Comparison of ENCODE assay signal across 19 cellular contexts in genomic region chr5:34927785-34928184, GRCh38. TPM values are rescaled to one million over a fixed set of nuclear protein-coding genes. Genes with fewer than 3 reads are reported as not detected.
A peak's percentile ranks its signal among the peaks of the same experiment; 100 is the strongest.
DNase-seq lines count a peak whose midpoint lies in the region; ATAC-seq and TF ChIP-seq lines count a peak whose summit lies in the region.
"Had no signal": no experiment of that assay in that cellular context is flagged by ENCODE, and none has a peak within 500 bp of the region (broad histone marks: within the 10 kb centered on the region; RNA-seq: fewer than 3 reads in every experiment).

No MANE protein-coding gene starts in this region.

- peak overlapping the region in 6 of 11 experiments; percentile 67 to 86 (median 75); a peak in 7 of 22 replicates for H3K4me2 ChIP-seq in BLaER1 treated with 17β-estradiol and CSF1 and Interleukin-3, amounts not matched to agents 10 nM and 100 nM

- H3K27me3 Mint-ChIP-seq in T-cell: no peaks in the 10 kb centered on the region
- H3K27me3 Mint-ChIP-seq in glutamatergic neuron (ENCODE audit: unreplicated experiment): peaks cover 6% of the 10 kb centered on the region
- H3K27me3 Mint-ChIP-seq: CD4-positive, alpha-beta memory T cell; IgD-negative memory B cell had no signal

- no peak overlapping the region for H3K9ac ChIP-seq in BLaER1 treated with 17β-estradiol and CSF1 and Interleukin-3, amounts not matched to agents 10 nM and 100 nM

- H3K4me3 ChIP-seq in BLaER1 treated with 17β-estradiol and CSF1 and Interleukin-3, amounts not matched to agents 10 nM and 100 nM: no peak overlapping the region
- no peak overlapping the region for H3K4me3 ChIP-seq in HEK293 (ENCODE audit: low read depth, low read length)
- H3K4me3 ChIP-seq: SJSA1 had no signal

- POLR2A ChIA-PET in HEK293 (lab: Yijun Ruan, JAX): interaction anchor here (3.8 kb wide), 1 partner anchor 11 kb away, joined by 152 read pairs; the partner anchor contains the start of genes BRIX1 and RAD1
- POLR2A ChIA-PET in T-cell (lab: Charles Lee): interaction anchor here (0.6 to 3.3 kb wide), 2 partner anchors 11 to 25 kb away, joined by 3 to 78 read pairs; partner anchors contain the start of genes BRIX1 (in 1 of the 2) and RAD1 (in 1 of the 2)

- H3K27ac ChIP-seq in BLaER1 treated with 17β-estradiol and CSF1 and Interleukin-3, amounts not matched to agents 10 nM and 100 nM: no peak overlapping the region
- no peak overlapping the region for H3K27ac ChIP-seq in HEK293 (ENCODE audit: extremely low read depth, low read depth, low read length)
- H3K27ac ChIP-seq: SJSA1 had no signal

- no peak for TF ChIP-seq CTCF in HEK293 (tag by site-specific recombination; IDR thresholded peaks at IDR 0.05)
- no peak for TF ChIP-seq CTCF in glutamatergic neuron (IDR thresholded peaks at IDR 0.05; ENCODE audit: partially characterized antibody, unreplicated experiment)

- no peak overlapping the region for H3K27ac Mint-ChIP-seq in T-cell
- H3K27ac Mint-ChIP-seq in glutamatergic neuron (ENCODE audit: unreplicated experiment): peak overlapping the region; percentile 88

- H3K36me3 Mint-ChIP-seq in T-cell (peaks cover 16% of the 10 kb centered on the region), glutamatergic neuron (ENCODE audit: unreplicated experiment) (no peaks in the 10 kb centered on the region)

- H3K9me3 Mint-ChIP-seq in T-cell: no peaks in the 10 kb centered on the region
- peaks cover 10% of the 10 kb centered on the region for H3K9me3 Mint-ChIP-seq in glutamatergic neuron (ENCODE audit: unreplicated experiment)
- H3K9me3 Mint-ChIP-seq: CD4-positive, alpha-beta memory T cell; IgD-negative memory B cell had no signal

- H3K27me3 ChIP-seq in BLaER1 treated with 17β-estradiol and CSF1 and Interleukin-3, amounts not matched to agents 10 nM and 100 nM: no peaks in the 10 kb centered on the region
- H3K27me3 ChIP-seq: BE2C, SJSA1 had no signal

- H3K4me1 ChIP-seq in BLaER1 treated with 17β-estradiol and CSF1 and Interleukin-3, amounts not matched to agents 10 nM and 100 nM: peaks cover 24 to 43% (median 35%) of the 10 kb centered on the region in 10 experiments; a peak in 19 of 20 replicates
- H3K4me1 ChIP-seq in HEK293 (ENCODE audit: control insufficient read depth, insufficient read depth, low read length): peaks cover 19% of the 10 kb centered on the region
- H3K4me1 ChIP-seq: BE2C had no signal

- H3K4me1 Mint-ChIP-seq in T-cell: peaks cover 19 to 39% (median 36%) of the 10 kb centered on the region in 3 donors
- peaks cover 11% of the 10 kb centered on the region for H3K4me1 Mint-ChIP-seq in glutamatergic neuron (ENCODE audit: low read depth, unreplicated experiment)

- CTCF ChIA-PET in HEK293 (lab: Yijun Ruan, JAX): no interaction called here
- CTCF ChIA-PET in T-cell (lab: Charles Lee): interaction anchor here in 1 of 2 donors (2.9 kb wide), 1 partner anchor 12 kb away, joined by 19 read pairs; the partner anchor contains the start of genes BRIX1 and RAD1

- ATAC-seq in T-cell (replicated peaks in 1 of 4): no peak
- no peak for ATAC-seq in GM19455 (IDR thresholded peaks at IDR 0.05; ENCODE audit: unreplicated experiment)
- no peak for ATAC-seq in GM18909 (IDR thresholded peaks at IDR 0.05; ENCODE audit: poor library complexity, unreplicated experiment)

- DNase-seq in T-cell (no peak), glutamatergic neuron (no peak), NCI-H526 (lab: John Stamatoyannopoulos, UW) (no peak), DMS153 (lab: John Stamatoyannopoulos, UW) (no peak)
- DNase-seq: BE2C; Calu3; CD4-positive, alpha-beta memory T cell; DMS79; H7; NCI-H1694 treated with DMSO at 0.1 percent for 48 hours; NCI-H226; NCI-H524; PC-9 had no signal

- H3K36me3 ChIP-seq in BLaER1 treated with 17β-estradiol and CSF1 and Interleukin-3, amounts not matched to agents 10 nM and 100 nM: peaks cover 36 to 64% (median 53%) of the 10 kb centered on the region in 11 experiments
- peaks cover 46 to 50% of the 10 kb centered on the region in 2 experiments for H3K36me3 ChIP-seq in HEK293 (ENCODE audit: control insufficient read depth in 2 of 2, insufficient read depth in 1 of 2, low read length in 2 of 2)

- peak overlapping the region in 2 of 3 donors; percentile 9 to 13 for H3K4me3 Mint-ChIP-seq in T-cell
- no peak overlapping the region for H3K4me3 Mint-ChIP-seq in glutamatergic neuron (ENCODE audit: unreplicated experiment)

- peaks cover 0 to 79% (median 23%) of the 10 kb centered on the region in 11 experiments; a peak in 17 of 22 replicates for H4K20me1 ChIP-seq in BLaER1 treated with 17β-estradiol and CSF1 and Interleukin-3, amounts not matched to agents 10 nM and 100 nM

- H3K9me3 ChIP-seq in BLaER1 treated with 17β-estradiol and CSF1 and Interleukin-3, amounts not matched to agents 10 nM and 100 nM (replicated peaks in 1 of 11): no peaks in the 10 kb centered on the region
- H3K9me3 ChIP-seq in HEK293 (ENCODE audit: control insufficient read depth, insufficient read depth, low read depth, low read length): no peaks in the 10 kb centered on the region
- H3K9me3 ChIP-seq: BE2C, SJSA1 had no signal

TF ChIP-seq in HEK293, 187 proteins besides CTCF, POLR2A, EP300 and RAD21:
- no peak for TF ChIP-seq ZNF202 (tag by site-specific recombination; IDR thresholded peaks at IDR 0.05; ENCODE audit: borderline replicate concordance)
- peak; percentile 56 for TF ChIP-seq ZBTB6 (tag by site-specific recombination; IDR thresholded peaks at IDR 0.05)
- TF ChIP-seq GLIS2 (tag by site-specific recombination; IDR thresholded peaks at IDR 0.05): no peak
- TF ChIP-seq ZBTB8A (tag by site-specific recombination; IDR thresholded peaks at IDR 0.05): no peak

RNA-seq across cellular contexts. Expression of gene DNAJC21, which starts 1.6 kb away (rescaled TPM):
- total RNA-seq in T-cell (10 to 100 TPM; 46.2 to 56.0 (median 51.9) TPM), glutamatergic neuron (ENCODE audit: unreplicated experiment) (28.6 TPM)

RNA-seq across cellular contexts. Expression of gene BRIX1, which starts 12.3 kb away (rescaled TPM):
- total RNA-seq in T-cell (10 to 100 TPM; 24.4 to 26.2 (median 24.4) TPM), glutamatergic neuron (ENCODE audit: unreplicated experiment) (19.0 TPM)

RNA-seq across cellular contexts. Expression of gene RAD1, which starts 12.5 kb away (rescaled TPM):
- total RNA-seq in T-cell (10 to 100 TPM; 18.9 to 30.6 (median 20.7) TPM), glutamatergic neuron (ENCODE audit: unreplicated experiment) (21.9 TPM)
